In the genomic region with DNA sequence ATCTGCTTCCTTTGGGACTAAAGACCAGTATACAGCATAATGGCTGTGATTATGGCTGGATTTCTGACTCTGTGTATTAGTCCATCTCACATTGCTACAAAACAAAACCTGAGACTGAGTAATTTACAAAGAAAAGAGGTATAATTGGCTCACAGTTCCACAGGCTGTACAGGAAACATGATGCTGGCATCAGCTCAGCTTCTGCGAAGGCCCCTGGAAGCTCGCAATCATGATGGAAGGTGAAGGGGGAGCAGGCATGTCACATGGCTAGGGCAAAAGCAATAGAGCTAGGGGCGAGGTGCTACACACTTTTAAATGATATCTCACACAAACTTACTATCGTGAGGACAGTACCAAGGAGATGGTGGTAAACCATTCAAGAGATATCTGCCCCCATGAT, we compare ENCODE assay signal across 26 cellular contexts.
"Had no signal": no experiment of that assay in that cellular context is flagged by ENCODE, and none has a peak within 500 bp of the region (broad histone marks: within the 10 kb centered on the region; RNA-seq: fewer than 3 reads in every experiment).

No MANE protein-coding gene starts in this region.

- H3K27me3 ChIP-seq: colonic mucosa, esophagus squamous epithelium, foreskin keratinocyte, gastrocnemius medialis, gastroesophageal sphincter had no signal

- H3K4me3 ChIP-seq: colonic mucosa, coronary artery, dorsolateral prefrontal cortex, esophagus squamous epithelium, gastrocnemius medialis, gastroesophageal sphincter, heart left ventricle, heart right ventricle had no signal

- H3K27ac ChIP-seq: colonic mucosa, coronary artery, dorsolateral prefrontal cortex, epithelial cell of prostate, esophagus squamous epithelium, foreskin keratinocyte, gastrocnemius medialis, gastroesophageal sphincter, heart left ventricle, heart right ventricle had no signal

- ATAC-seq: effector memory CD8-positive, alpha-beta T cell; esophagus mucosa; foreskin keratinocyte; gastrocnemius medialis; gastroesophageal sphincter; heart left ventricle; heart right ventricle had no signal

- FAIRE-seq: colon, endometrium, endothelial cell of umbilical vein, frontal cortex had no signal

- H3K4me1 ChIP-seq: colonic mucosa, esophagus squamous epithelium, gastrocnemius medialis, gastroesophageal sphincter, heart left ventricle, heart right ventricle had no signal

- DNase-seq: colonic mucosa; cortex of kidney; dermis blood vessel endothelial cell; dorsolateral prefrontal cortex; effector CD4-positive, alpha-beta T cell; effector CD8-positive, alpha-beta T cell; effector memory CD4-positive, alpha-beta T cell; effector memory CD8-positive, alpha-beta T cell; endodermal cell; erythroblast; esophagus squamous epithelium; foreskin keratinocyte; foreskin melanocyte; gastrocnemius medialis; glutamatergic neuron; head of caudate nucleus; heart left ventricle; heart right ventricle had no signal

- H3K9me3 ChIP-seq: colonic mucosa, gastrocnemius medialis had no signal

- H3K36me3 ChIP-seq: colonic mucosa, esophagus squamous epithelium, gastrocnemius medialis, gastroesophageal sphincter, heart left ventricle, heart right ventricle had no signal
